ENCODE assay signal across 9 cellular contexts in the genomic region with DNA sequence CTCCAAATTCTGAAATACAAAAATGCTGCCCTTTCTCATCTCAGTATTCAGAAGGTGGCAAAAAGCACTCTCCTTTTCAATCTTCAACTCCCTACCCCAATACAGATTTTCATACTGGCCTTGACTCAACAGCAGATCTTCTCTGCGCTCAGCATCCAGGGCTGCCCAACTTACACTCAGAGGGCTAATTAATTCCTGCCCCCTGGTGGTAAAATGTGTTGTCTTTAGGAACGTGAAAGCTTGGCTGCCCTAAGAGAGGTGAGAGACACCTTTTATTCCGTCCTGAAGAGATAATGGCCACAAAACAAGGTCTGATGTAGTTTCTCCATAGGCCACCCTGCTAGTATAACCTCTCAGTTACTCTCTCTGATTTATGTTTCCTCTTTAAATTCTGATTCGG. TPM values are rescaled to one million over a fixed set of nuclear protein-coding genes. Genes with fewer than 3 reads are reported as not detected.
DNase-seq lines count a peak whose midpoint lies in the region; ATAC-seq and TF ChIP-seq lines count a peak whose summit lies in the region.
"Had no signal": no experiment of that assay in that cellular context is flagged by ENCODE, and none has a peak within 500 bp of the region (broad histone marks: within the 10 kb centered on the region; RNA-seq: fewer than 3 reads in every experiment).

No MANE protein-coding gene starts in this region.

- no peak overlapping the region for H3K27ac Mint-ChIP-seq in MCF 10A (ENCODE audit: low read depth, unreplicated experiment)
- H3K27ac Mint-ChIP-seq in activated naive CD4-positive, alpha-beta T cell treated with anti-CD3 and anti-CD28 coated beads, Interleukin-2, amount 50 U/mL, for 72 hours, result no peak overlapping the region

- no peak overlapping the region for H2AFZ ChIP-seq in mesenchymal stem cell (ENCODE audit: low read depth, low read length)

- H2BK15ac ChIP-seq in mesenchymal stem cell (ENCODE audit: low read depth, poor library complexity, severe bottlenecking), result no peak overlapping the region

- H3K14ac ChIP-seq in mesenchymal stem cell (ENCODE audit: low read length in 2 of 2), result no peak overlapping the region

- 34% methylated on average over 3 of the region's 4 CpGs for WGBS in mesenchymal stem cell

- no peak overlapping the region for H2BK5ac ChIP-seq in mesenchymal stem cell (ENCODE audit: low read depth, low read length, poor library complexity, severe bottlenecking)

- ATAC-seq in activated naive CD4-positive, alpha-beta T cell treated with anti-CD3 and anti-CD28 coated beads, Interleukin-2, amount 50 U/mL, for 72 hours, result no peak
- no peak for ATAC-seq in GM18907 (IDR thresholded peaks at IDR 0.05; ENCODE audit: unreplicated experiment)

- no peaks in the 10 kb centered on the region for H3K79me1 ChIP-seq in mesenchymal stem cell (replicated peaks; ENCODE audit: low read length, poor library complexity, severe bottlenecking)

- H4K91ac ChIP-seq in mesenchymal stem cell (ENCODE audit: low read length), result no peak overlapping the region

- H3K4me3 ChIP-seq in GM12865 (ENCODE audit: low read depth, low read length) (no peak overlapping the region), NB4 (ENCODE audit: low read depth, low read length) (no peak overlapping the region), mesenchymal stem cell (ENCODE audit: insufficient read depth in 1 of 2, low read depth in 1 of 2, low read length in 2 of 2) (no peak overlapping the region)

- H3K4ac ChIP-seq in mesenchymal stem cell (ENCODE audit: low read depth in 1 of 2, low read length in 2 of 2), result no peak overlapping the region

- no TSS peak for BruUV-seq in MCF 10A (replicated peaks; lab: Mats Ljungman, UMichigan)

- no peak for TF ChIP-seq POLR2A in NB4 (IDR thresholded peaks at IDR 0.05; ENCODE audit: extremely low read depth, insufficient read length)

- peaks cover 8% of the 10 kb centered on the region for H3K4me1 Mint-ChIP-seq in MCF 10A (ENCODE audit: insufficient read depth, unreplicated experiment)

- H2BK12ac ChIP-seq in mesenchymal stem cell (ENCODE audit: low read length in 2 of 2), result no peak overlapping the region

- H3K27me3 Mint-ChIP-seq in MCF 10A (ENCODE audit: insufficient read depth, unreplicated experiment), result no peaks in the 10 kb centered on the region

- POLR2A ChIA-PET in MCF 10A (lab: Yijun Ruan, JAX), result interaction anchor here (1.0 kb wide), 1 partner anchor 30 kb away, joined by 3 read pairs; no protein-coding TSS in a partner anchor

- H3K36me3 Mint-ChIP-seq in MCF 10A (ENCODE audit: insufficient read depth, unreplicated experiment), result no peaks in the 10 kb centered on the region
- no peaks in the 10 kb centered on the region for H3K36me3 Mint-ChIP-seq in activated naive CD4-positive, alpha-beta T cell treated with anti-CD3 and anti-CD28 coated beads, Interleukin-2, amount 50 U/mL, for 72 hours

- CTCF ChIA-PET in MCF 10A (lab: Yijun Ruan, JAX), result interaction anchor here (0.6 to 2.6 kb wide), 11 partner anchors 10 to 214 kb away, joined by 3 to 14 read pairs (median 4); no protein-coding TSS in a partner anchor

- no peaks in the 10 kb centered on the region for H3K9me3 ChIP-seq in mesenchymal stem cell (ENCODE audit: control insufficient read depth, low read length)

- H3K18ac ChIP-seq in mesenchymal stem cell (ENCODE audit: low read depth in 1 of 2, low read length in 2 of 2), result no peak overlapping the region

- H3K23ac ChIP-seq in mesenchymal stem cell (ENCODE audit: low read length in 2 of 2), result no peak overlapping the region

- no peak overlapping the region for H3K27ac ChIP-seq in mesenchymal stem cell (ENCODE audit: low read length, poor library complexity, severe bottlenecking)

- H3K36me3 ChIP-seq in mesenchymal stem cell (ENCODE audit: control insufficient read depth in 1 of 2, insufficient read depth in 2 of 2, low read depth in 1 of 2, low read length in 2 of 2), result no peaks in the 10 kb centered on the region

- peak; percentile 16 for DNase-seq in GM12865 (ENCODE audit: low read depth)
- DNase-seq in NB4 (ENCODE audit: low read depth), result peak; percentile 41
- DNase-seq in MCF 10A (ENCODE audit: unreplicated experiment), result peak; percentile 77
- peak; percentile 6 for DNase-seq in mesenchymal stem cell
- DNase-seq in activated naive CD4-positive, alpha-beta T cell treated with anti-CD3 and anti-CD28 coated beads, Interleukin-2, amount 50 U/mL, for 72 hours (ENCODE audit: low spot score in 2 of 2), result no peak
- no peak for DNase-seq in kidney glomerular epithelial cell (lab: John Stamatoyannopoulos, UW)
- no peak for DNase-seq in midbrain (lab: John Stamatoyannopoulos, UW)
- DNase-seq: activated T-cell treated with anti-CD3 and anti-CD28 coated beads for 4 hours had no signal

- intact Hi-C loops in MCF 10A (cut with micrococcal nuclease), result loop anchor here (1.0 kb wide), 2 partner anchors 48 to 213 kb away; no protein-coding TSS in a partner anchor

- no peak overlapping the region for H3K9ac ChIP-seq in mesenchymal stem cell (ENCODE audit: low read length)

- H3K4me2 ChIP-seq in mesenchymal stem cell (ENCODE audit: low read length, poor library complexity, severe bottlenecking), result no peak overlapping the region

- H3K4me3 Mint-ChIP-seq in MCF 10A (ENCODE audit: unreplicated experiment), result no peak overlapping the region

- no peak overlapping the region for H2BK120ac ChIP-seq in mesenchymal stem cell (ENCODE audit: low read depth, low read length)

- TF ChIP-seq CTCF in GM12865 (IDR thresholded peaks at IDR 0.05; ENCODE audit: insufficient read depth, low read depth, low read length, missing control alignments), result peak; percentile 11
- peak; percentile 32 for TF ChIP-seq CTCF in NB4 (IDR thresholded peaks at IDR 0.05; ENCODE audit: low read depth, low read length)
- TF ChIP-seq CTCF in MCF 10A (IDR thresholded peaks at IDR 0.05; ENCODE audit: unreplicated experiment), result peak; percentile 55

- no peaks in the 10 kb centered on the region for H3K4me1 ChIP-seq in mesenchymal stem cell (ENCODE audit: control insufficient read depth, insufficient read depth, low read depth, low read length)

- H2AK5ac ChIP-seq in mesenchymal stem cell (ENCODE audit: low read length, severe bottlenecking), result no peak overlapping the region

- no peaks in the 10 kb centered on the region for H3K27me3 ChIP-seq in mesenchymal stem cell (ENCODE audit: control insufficient read depth in 1 of 2, insufficient read depth in 1 of 2, low read length in 2 of 2)

- no peak overlapping the region for H4K8ac ChIP-seq in mesenchymal stem cell (ENCODE audit: low read length)

- H3K9me3 Mint-ChIP-seq in MCF 10A (ENCODE audit: unreplicated experiment), result no peaks in the 10 kb centered on the region
- H3K9me3 Mint-ChIP-seq in activated naive CD4-positive, alpha-beta T cell treated with anti-CD3 and anti-CD28 coated beads, Interleukin-2, amount 50 U/mL, for 72 hours, result no peaks in the 10 kb centered on the region

RNA-seq across cellular contexts. Expression of a gene that starts 25.0 kb away (rescaled TPM):
- total RNA-seq in MCF 10A (2022), result not detected in 2 replicates
- not detected for polyA plus RNA-seq in mesenchymal stem cell (2013, experiment 1 of 2)
- polyA plus RNA-seq in mesenchymal stem cell (2013, experiment 2 of 2), result not detected
- total RNA-seq in activated naive CD4-positive, alpha-beta T cell treated with anti-CD3 and anti-CD28 coated beads, Interleukin-2, amount 50 U/mL, for 72 hours, result not detected

RNA-seq across cellular contexts. Expression of a gene that starts 31.5 kb away (rescaled TPM):
- not detected in 2 replicates for total RNA-seq in MCF 10A (2022)
- not detected for polyA plus RNA-seq in mesenchymal stem cell (2013, experiment 1 of 2)
- not detected for polyA plus RNA-seq in mesenchymal stem cell (2013, experiment 2 of 2)
- not detected for total RNA-seq in activated naive CD4-positive, alpha-beta T cell treated with anti-CD3 and anti-CD28 coated beads, Interleukin-2, amount 50 U/mL, for 72 hours

RNA-seq across cellular contexts. Expression of a gene that starts 41.9 kb away (rescaled TPM):
- total RNA-seq in MCF 10A (2022), result not detected in 2 replicates
- polyA plus RNA-seq in mesenchymal stem cell (2013, experiment 1 of 2), result not detected
- polyA plus RNA-seq in mesenchymal stem cell (2013, experiment 2 of 2), result not detected
- not detected for total RNA-seq in activated naive CD4-positive, alpha-beta T cell treated with anti-CD3 and anti-CD28 coated beads, Interleukin-2, amount 50 U/mL, for 72 hours

Comparison
In these comparisons a context has a peak if more than half of its experiments do, and no peak if none do; other contexts are left out.
1. DNase-seq: peak in GM12865 (single experiment), NB4 (single experiment), MCF 10A (single experiment) and mesenchymal stem cell (single experiment); none in activated naive CD4-positive, alpha-beta T cell treated with anti-CD3 and anti-CD28 coated beads, Interleukin-2, amount 50 U/mL, for 72 hours (0 of 2), kidney glomerular epithelial cell (single experiment) and midbrain (single experiment).
2. Peak in every context shown above with its lines, with median percentiles within 50 percentile points of each other: CTCF ChIP-seq.